ENCODE assay signal across 8 cellular contexts in genomic region chr3:50194903-50195500, GRCh38. TPM values are rescaled to one million over a fixed set of nuclear protein-coding genes. Genes with fewer than 3 reads are reported as not detected.
DNase-seq lines count a peak whose midpoint lies in the region; ATAC-seq, FAIRE-seq and TF ChIP-seq lines count a peak whose summit lies in the region.

No MANE protein-coding gene starts in this region.

- no peak for FAIRE-seq in RCC 7860 (lab: Jason Lieb, UNC)

- no peak overlapping the region for H3K27ac ChIP-seq in CD4-positive, alpha-beta T cell (ENCODE audit: low read depth, low read length)
- H3K27ac ChIP-seq in Karpas-422 (ENCODE audit: low read length) = no peak overlapping the region

- H3K9ac ChIP-seq in Karpas-422 (ENCODE audit: low read length) = no peak overlapping the region

- no peaks in the 10 kb centered on the region for H3K36me3 ChIP-seq in Karpas-422 (ENCODE audit: insufficient read depth, low read length)

- TF ChIP-seq CTCF in CD4-positive, alpha-beta T cell (IDR thresholded peaks at IDR 0.05) = no peak
- peak; percentile 6 for TF ChIP-seq CTCF in mesothelial cell of epicardium (IDR thresholded peaks at IDR 0.05; ENCODE audit: unreplicated experiment)

- no peaks in the 10 kb centered on the region for H3K79me2 ChIP-seq in Karpas-422 (ENCODE audit: low read length)

- H3K4me1 Mint-ChIP-seq in CD4-positive, alpha-beta T cell (ENCODE audit: low read depth) = peaks cover 15% of the 10 kb centered on the region
- H3K4me1 Mint-ChIP-seq in mesothelial cell of epicardium = no peaks in the 10 kb centered on the region

- no peaks in the 10 kb centered on the region for H3K9me3 ChIP-seq in CD4-positive, alpha-beta T cell (ENCODE audit: control insufficient read depth, low read length)
- H3K9me3 ChIP-seq in Karpas-422 (ENCODE audit: low read length) = no peaks in the 10 kb centered on the region

- POLR2A ChIA-PET in CD4-positive, alpha-beta T cell (lab: Charles Lee) = interaction anchor here (0.9 to 2.7 kb wide), 11 partner anchors 10 to 171 kb away, joined by 3 to 32 read pairs (median 4); partner anchors contain the start of genes GNAI2, HYAL3, IFRD2 and NAA80

- H3K9me3 Mint-ChIP-seq in CD4-positive, alpha-beta T cell = no peaks in the 10 kb centered on the region
- no peaks in the 10 kb centered on the region for H3K9me3 Mint-ChIP-seq in activated naive CD4-positive, alpha-beta T cell treated with anti-CD3 and anti-CD28 coated beads, Interleukin-2, amount 50 U/mL, for 72 hours
- no peaks in the 10 kb centered on the region for H3K9me3 Mint-ChIP-seq in mesothelial cell of epicardium

- no peaks in the 10 kb centered on the region for H3K36me3 Mint-ChIP-seq in CD4-positive, alpha-beta T cell (ENCODE audit: low read depth)
- no peaks in the 10 kb centered on the region for H3K36me3 Mint-ChIP-seq in activated naive CD4-positive, alpha-beta T cell treated with anti-CD3 and anti-CD28 coated beads, Interleukin-2, amount 50 U/mL, for 72 hours
- H3K36me3 Mint-ChIP-seq in mesothelial cell of epicardium = no peaks in the 10 kb centered on the region

- peaks cover 26% of the 10 kb centered on the region for H3K27me3 Mint-ChIP-seq in CD4-positive, alpha-beta T cell
- H3K27me3 Mint-ChIP-seq in mesothelial cell of epicardium (ENCODE audit: low read depth) = peaks cover 39% of the 10 kb centered on the region

- H3K9me2 ChIP-seq in Karpas-422 (replicated peaks; ENCODE audit: insufficient read depth, low read length) = no peaks in the 10 kb centered on the region

- peak overlapping the region; percentile 27 for H3K4me3 Mint-ChIP-seq in CD4-positive, alpha-beta T cell
- H3K4me3 Mint-ChIP-seq in mesothelial cell of epicardium = no peak overlapping the region

- intact Hi-C loops in CD4-positive, alpha-beta T cell (cut with DNase I, micrococcal nuclease) = loop anchor here (1.0 to 5.0 kb wide), 4 partner anchors 31 to 127 kb away; partner anchors contain the start of gene HYAL2 (in 1 of the 2)

- 0 out of 2 replicates have a peak, but pooled peaks cover 7% of the 10 kb centered on the region for H4K20me1 ChIP-seq in Karpas-422 (ENCODE audit: insufficient read depth, low read depth, low read length)

- no peak overlapping the region for H3K4me2 ChIP-seq in Karpas-422 (ENCODE audit: low read depth, low read length, poor library complexity, severe bottlenecking)

- peaks cover 13% of the 10 kb centered on the region for H3K27me3 ChIP-seq in CD4-positive, alpha-beta T cell (ENCODE audit: control insufficient read depth, insufficient read depth, low read length)
- H3K27me3 ChIP-seq in Karpas-422 (ENCODE audit: low read length) = no peaks in the 10 kb centered on the region

- peak; percentile 77 for ATAC-seq in CD4-positive, alpha-beta T cell (ENCODE audit: poor library complexity)
- ATAC-seq in activated naive CD4-positive, alpha-beta T cell treated with anti-CD3 and anti-CD28 coated beads, Interleukin-2, amount 50 U/mL, for 72 hours = peak; percentile 35 to 65

- H3K27ac Mint-ChIP-seq in CD4-positive, alpha-beta T cell = peak overlapping the region; percentile 67
- no peak overlapping the region for H3K27ac Mint-ChIP-seq in activated naive CD4-positive, alpha-beta T cell treated with anti-CD3 and anti-CD28 coated beads, Interleukin-2, amount 50 U/mL, for 72 hours
- H3K27ac Mint-ChIP-seq in mesothelial cell of epicardium = no peak overlapping the region

- peaks cover 5% of the 10 kb centered on the region; the same call in 1 of the 2 replicates for H3K4me1 ChIP-seq in Karpas-422 (ENCODE audit: low read length)

- no peak overlapping the region for H3K4me3 ChIP-seq in Karpas-422 (ENCODE audit: low read length)

- peak in 7 of 10 experiments; percentile 18 to 57 (median 31) for DNase-seq in CD4-positive, alpha-beta T cell
- DNase-seq in Karpas-422 (peak; percentile 74), mesothelial cell of epicardium (ENCODE audit: low spot score in 2 of 2, unreplicated experiment in 2 of 2) (no peak), SW480 (ENCODE audit: low spot score) (no peak), RCC 7860 (ENCODE audit: low spot score) (no peak), NOMO-1 treated with DMSO at 0.1 percent for 48 hours (lab: John Stamatoyannopoulos, UW; ENCODE audit: unreplicated experiment) (no peak)
- DNase-seq in activated naive CD4-positive, alpha-beta T cell treated with anti-CD3 and anti-CD28 coated beads, Interleukin-2, amount 50 U/mL, for 72 hours (ENCODE audit: low spot score in 2 of 2) = no peak
- no peak for DNase-seq in central memory CD4-positive, alpha-beta T cell

- CTCF ChIA-PET in CD4-positive, alpha-beta T cell (lab: Charles Lee) = interaction anchor here (0.8 to 4.3 kb wide), 23 partner anchors 9 to 156 kb away, joined by 3 to 82 read pairs (median 4); partner anchors contain the start of genes CYB561D2, GNAI2, HYAL3 and NAA80

- no peak overlapping the region for H2AFZ ChIP-seq in Karpas-422 (ENCODE audit: low read length)

RNA-seq across cellular contexts. Expression of gene GNAT1, which starts 3.6 kb away (rescaled TPM):
- total RNA-seq in CD4-positive, alpha-beta T cell = under 1 TPM; 0.11 to 0.28 TPM
- total RNA-seq in Karpas-422 (2014; rRNA removed; shearing (Covaris generic); ENCODE audit: low replicate concordance) = not detected in 2 replicates
- total RNA-seq in activated naive CD4-positive, alpha-beta T cell treated with anti-CD3 and anti-CD28 coated beads, Interleukin-2, amount 50 U/mL, for 72 hours = not detected
- 0.27 to 0.98 TPM (median 0.55 TPM) in 3 replicates for total RNA-seq in mesothelial cell of epicardium

RNA-seq across cellular contexts. Expression of gene SLC38A3, which starts 10.1 kb away (rescaled TPM):
- total RNA-seq in CD4-positive, alpha-beta T cell = 1 to 10 TPM; 1.0 to 1.1 TPM
- not detected in 2 replicates for total RNA-seq in Karpas-422 (2014; rRNA removed; shearing (Covaris generic); ENCODE audit: low replicate concordance)
- not detected for total RNA-seq in activated naive CD4-positive, alpha-beta T cell treated with anti-CD3 and anti-CD28 coated beads, Interleukin-2, amount 50 U/mL, for 72 hours
- total RNA-seq in mesothelial cell of epicardium = 0.84 to 2.5 TPM (median 1.8 TPM) in 3 replicates

RNA-seq across cellular contexts. Expression of gene SEMA3F, which starts 39.9 kb away (rescaled TPM):
- 1 to 10 TPM in 1 of 2 experiments, under 1 TPM in 1; 0.22 to 1.1 TPM for total RNA-seq in CD4-positive, alpha-beta T cell
- not detected in 2 replicates for total RNA-seq in Karpas-422 (2014; rRNA removed; shearing (Covaris generic); ENCODE audit: low replicate concordance)
- under 1 TPM; 0.32 to 0.54 TPM for total RNA-seq in activated naive CD4-positive, alpha-beta T cell treated with anti-CD3 and anti-CD28 coated beads, Interleukin-2, amount 50 U/mL, for 72 hours
- 94.5 to 101 TPM (median 99.1 TPM) in 3 replicates for total RNA-seq in mesothelial cell of epicardium

RNA-seq across cellular contexts. Expression of gene GNAI2, which starts 41.0 kb away (rescaled TPM):
- total RNA-seq in CD4-positive, alpha-beta T cell = 100 to 1,000 TPM; 204 to 217 TPM
- 151 and 174 TPM in 2 replicates for total RNA-seq in Karpas-422 (2014; rRNA removed; shearing (Covaris generic); ENCODE audit: low replicate concordance)
- 100 to 1,000 TPM; 313 to 349 TPM for total RNA-seq in activated naive CD4-positive, alpha-beta T cell treated with anti-CD3 and anti-CD28 coated beads, Interleukin-2, amount 50 U/mL, for 72 hours
- 155 to 159 TPM (median 156 TPM) in 3 replicates for total RNA-seq in mesothelial cell of epicardium

Comparison
In these comparisons a context has a peak if more than half of its experiments do, and no peak if none do; other contexts are left out.
1. DNase-seq: peak in CD4-positive, alpha-beta T cell (7 of 10) and Karpas-422 (single experiment); none in activated naive CD4-positive, alpha-beta T cell treated with anti-CD3 and anti-CD28 coated beads, Interleukin-2, amount 50 U/mL, for 72 hours (0 of 2), mesothelial cell of epicardium (0 of 2), central memory CD4-positive, alpha-beta T cell (single experiment), SW480 (single experiment), RCC 7860 (single experiment) and NOMO-1 treated with DMSO at 0.1 percent for 48 hours (single experiment).
2. RNA of gene SEMA3F, which starts 39.9 kb away (total RNA-seq): 94.5 to 101 TPM in mesothelial cell of epicardium; 0.22 to 1.1 TPM in CD4-positive, alpha-beta T cell, 0.32 to 0.54 TPM in activated naive CD4-positive, alpha-beta T cell treated with anti-CD3 and anti-CD28 coated beads, Interleukin-2, amount 50 U/mL, for 72 hours and not detected in Karpas-422; every median in the first group is over 10 times any median in the second.